In genomic region chr12:109995703-109996482, GRCh38 we compare ENCODE assay signal across 1 cellular context.
TF ChIP-seq lines count a peak whose summit lies in the region.

Gene GIT2, minus strand, starts transcription at chr12:109996368. Its CDS starts 144 bp downstream, at chr12:109996224.

TF ChIP-seq in K562, 482 proteins besides CTCF, POLR2A, EP300 and RAD21 (continued from another document and continues in another):
- TF ChIP-seq, protein P1, sequence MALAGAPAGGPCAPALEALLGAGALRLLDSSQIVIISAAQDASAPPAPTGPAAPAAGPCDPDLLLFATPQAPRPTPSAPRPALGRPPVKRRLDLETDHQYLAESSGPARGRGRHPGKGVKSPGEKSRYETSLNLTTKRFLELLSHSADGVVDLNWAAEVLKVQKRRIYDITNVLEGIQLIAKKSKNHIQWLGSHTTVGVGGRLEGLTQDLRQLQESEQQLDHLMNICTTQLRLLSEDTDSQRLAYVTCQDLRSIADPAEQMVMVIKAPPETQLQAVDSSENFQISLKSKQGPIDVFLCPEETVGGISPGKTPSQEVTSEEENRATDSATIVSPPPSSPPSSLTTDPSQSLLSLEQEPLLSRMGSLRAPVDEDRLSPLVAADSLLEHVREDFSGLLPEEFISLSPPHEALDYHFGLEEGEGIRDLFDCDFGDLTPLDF (CRISPR knock-in tag; IDR thresholded peaks at IDR 0.05): no peak; the same call in 1 of the 2 replicates
- TF ChIP-seq TBL1XR1 (IDR thresholded peaks at IDR 0.05; ENCODE audit: low read length in 2 of 2) (no peak), SLC30A9 (CRISPR knock-in tag; IDR thresholded peaks at IDR 0.05) (no peak), JUND (IDR thresholded peaks at IDR 0.05; ENCODE audit: borderline replicate concordance, low read depth, low read length) (peak; percentile 52; the same call in 1 of the 2 replicates), JUND (tag; IDR thresholded peaks at IDR 0.05; ENCODE audit: borderline replicate concordance, low read depth, low read length) (no peak; the same call in 2 of the 3 replicates), E2F5 (CRISPR knock-in tag; IDR thresholded peaks at IDR 0.05) (no peak), TFE3 (CRISPR knock-in tag; IDR thresholded peaks at IDR 0.05) (peak; percentile 99), BCLAF1 (IDR thresholded peaks at IDR 0.05; ENCODE audit: borderline replicate concordance in 1 of 2, control insufficient read depth in 1 of 2, low read depth in 2 of 2, low read length in 1 of 2) (no peak), CEBPZ (IDR thresholded peaks at IDR 0.05; ENCODE audit: borderline replicate concordance, low read depth, low read length) (no peak), ZNF507 (tag; conservative IDR thresholded peaks at IDR 0.05) (no peak), CAMTA2 (CRISPR knock-in tag; conservative IDR thresholded peaks at IDR 0.05) (no peak), RBM39 (optimal IDR thresholded peaks at IDR 0.05; ENCODE audit: low read depth, low read length) (no peak), ZNF263 (CRISPR knock-in tag; IDR thresholded peaks at IDR 0.05; ENCODE audit: borderline replicate concordance) (0 out of 2 replicates have a peak, but pooled peaks have one; percentile 14), ZNF165 (CRISPR knock-in tag; IDR thresholded peaks at IDR 0.05; ENCODE audit: borderline replicate concordance) (no peak), BRCA1 (IDR thresholded peaks at IDR 0.05) (no peak), BRCA1 (CRISPR knock-in tag; IDR thresholded peaks at IDR 0.05) (no peak), FOXK2 (conservative IDR thresholded peaks at IDR 0.05 in 1 of 2, IDR thresholded peaks at IDR 0.05 in 1 of 2; ENCODE audit: low read depth in 2 of 2) (peak in 1 of 2 experiments; percentile 66; a peak in 2 of 4 replicates), ETV1 (tag; conservative IDR thresholded peaks at IDR 0.05; ENCODE audit: low read depth) (peak; percentile 91), ZNF143 (CRISPR knock-in tag; IDR thresholded peaks at IDR 0.05) (no peak), TARDBP (IDR thresholded peaks at IDR 0.05) (no peak), NFYB (IDR thresholded peaks at IDR 0.05; ENCODE audit: extremely low read depth, insufficient read length) (no peak), ZNF512 (tag; IDR thresholded peaks at IDR 0.05) (no peak), POLR3G (IDR thresholded peaks at IDR 0.05; ENCODE audit: extremely low read depth, insufficient read length, insufficient replicate concordance) (no peak), FOXA1 (IDR thresholded peaks at IDR 0.05; ENCODE audit: borderline replicate concordance) (no peak), ZNF609 (CRISPR knock-in tag; IDR thresholded peaks at IDR 0.05; ENCODE audit: borderline replicate concordance) (no peak; the same call in 1 of the 2 replicates), TCF3 (CRISPR knock-in tag; IDR thresholded peaks at IDR 0.05) (no peak), SMARCA4 (IDR thresholded peaks at IDR 0.05) (no peak), MCM3 (IDR thresholded peaks at IDR 0.05) (no peak), HEY1 (CRISPR knock-in tag; IDR thresholded peaks at IDR 0.05; ENCODE audit: borderline replicate concordance) (no peak), KLF1 (tag; IDR thresholded peaks at IDR 0.05) (no peak), MED1 (CRISPR knock-in tag; IDR thresholded peaks at IDR 0.05; ENCODE audit: borderline replicate concordance) (no peak), HNRNPH1 (optimal IDR thresholded peaks at IDR 0.05; ENCODE audit: low read depth, low read length) (no peak), ZFP30 (CRISPR knock-in tag; IDR thresholded peaks at IDR 0.05; ENCODE audit: borderline replicate concordance) (no peak), ZNF175 (CRISPR knock-in tag; IDR thresholded peaks at IDR 0.05; ENCODE audit: low read depth) (no peak; the same call in 1 of the 2 replicates), ZNF134 (CRISPR knock-in tag; conservative IDR thresholded peaks at IDR 0.05) (no peak), BRF1 (IDR thresholded peaks at IDR 0.05; ENCODE audit: borderline replicate concordance, extremely low read depth, insufficient read length) (no peak), GATAD2A (IDR thresholded peaks at IDR 0.05) (no peak), CBX3 (IDR thresholded peaks at IDR 0.05; ENCODE audit: borderline replicate concordance in 1 of 2, low read length in 2 of 2) (no peak), ZNF184 (CRISPR knock-in tag; IDR thresholded peaks at IDR 0.05) (no peak), MCM5 (IDR thresholded peaks at IDR 0.05; ENCODE audit: low read depth) (no peak)
- TF ChIP-seq, protein P2, sequence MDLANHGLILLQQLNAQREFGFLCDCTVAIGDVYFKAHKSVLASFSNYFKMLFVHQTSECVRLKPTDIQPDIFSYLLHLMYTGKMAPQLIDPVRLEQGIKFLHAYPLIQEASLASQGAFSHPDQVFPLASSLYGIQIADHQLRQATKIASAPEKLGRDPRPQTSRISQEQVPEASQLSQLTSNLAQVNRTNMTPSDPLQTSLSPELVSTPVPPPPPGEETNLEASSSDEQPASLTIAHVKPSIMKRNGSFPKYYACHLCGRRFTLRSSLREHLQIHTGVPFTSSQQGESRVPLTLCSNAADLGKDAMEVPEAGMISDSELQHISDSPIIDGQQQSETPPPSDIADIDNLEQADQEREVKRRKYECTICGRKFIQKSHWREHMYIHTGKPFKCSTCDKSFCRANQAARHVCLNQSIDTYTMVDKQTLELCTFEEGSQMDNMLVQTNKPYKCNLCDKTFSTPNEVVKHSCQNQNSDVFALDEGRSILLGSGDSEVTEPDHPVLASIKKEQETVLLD (IDR thresholded peaks at IDR 0.05): peak; percentile 85
- TF ChIP-seq, protein P3, sequence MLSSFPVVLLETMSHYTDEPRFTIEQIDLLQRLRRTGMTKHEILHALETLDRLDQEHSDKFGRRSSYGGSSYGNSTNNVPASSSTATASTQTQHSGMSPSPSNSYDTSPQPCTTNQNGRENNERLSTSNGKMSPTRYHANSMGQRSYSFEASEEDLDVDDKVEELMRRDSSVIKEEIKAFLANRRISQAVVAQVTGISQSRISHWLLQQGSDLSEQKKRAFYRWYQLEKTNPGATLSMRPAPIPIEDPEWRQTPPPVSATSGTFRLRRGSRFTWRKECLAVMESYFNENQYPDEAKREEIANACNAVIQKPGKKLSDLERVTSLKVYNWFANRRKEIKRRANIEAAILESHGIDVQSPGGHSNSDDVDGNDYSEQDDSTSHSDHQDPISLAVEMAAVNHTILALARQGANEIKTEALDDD (IDR thresholded peaks at IDR 0.05): no peak
